ENCODE assay signal across 12 cellular contexts in genomic region chr4:161303551-161303950, GRCh38.
"Had no signal": no experiment of that assay in that cellular context is flagged by ENCODE, and none has a peak within 500 bp of the region (broad histone marks: within the 10 kb centered on the region; RNA-seq: fewer than 3 reads in every experiment).

No MANE protein-coding gene starts in this region.

- H3K36me3 Mint-ChIP-seq: IgD-negative memory B cell had no signal

- ATAC-seq: HCT116, HepG2 had no signal

- H3K4me3 Mint-ChIP-seq: HFFc6, IgD-negative memory B cell had no signal

- H3K9ac ChIP-seq: GM23248, KMS-11 had no signal

- H3K4me1 Mint-ChIP-seq: IgD-negative memory B cell had no signal

- H2AFZ ChIP-seq: GM23248 had no signal

- H3K4me3 ChIP-seq: GM23248, HAP-1 had no signal

- H3K4me2 ChIP-seq: KMS-11 had no signal

- H3K27ac ChIP-seq: GM23248, HL-60, KMS-11 had no signal

- H3K36me3 ChIP-seq: HAP-1 had no signal

- H3K27me3 Mint-ChIP-seq: IgD-negative memory B cell had no signal

- DNase-seq: GM23248, GOT3, H7, HFFc6, Karpas-422, KBM-7 had no signal

- H3K27ac Mint-ChIP-seq: HFFc6, IgD-negative memory B cell had no signal
